ENCODE assay signal across 8 cellular contexts in the genomic region with DNA sequence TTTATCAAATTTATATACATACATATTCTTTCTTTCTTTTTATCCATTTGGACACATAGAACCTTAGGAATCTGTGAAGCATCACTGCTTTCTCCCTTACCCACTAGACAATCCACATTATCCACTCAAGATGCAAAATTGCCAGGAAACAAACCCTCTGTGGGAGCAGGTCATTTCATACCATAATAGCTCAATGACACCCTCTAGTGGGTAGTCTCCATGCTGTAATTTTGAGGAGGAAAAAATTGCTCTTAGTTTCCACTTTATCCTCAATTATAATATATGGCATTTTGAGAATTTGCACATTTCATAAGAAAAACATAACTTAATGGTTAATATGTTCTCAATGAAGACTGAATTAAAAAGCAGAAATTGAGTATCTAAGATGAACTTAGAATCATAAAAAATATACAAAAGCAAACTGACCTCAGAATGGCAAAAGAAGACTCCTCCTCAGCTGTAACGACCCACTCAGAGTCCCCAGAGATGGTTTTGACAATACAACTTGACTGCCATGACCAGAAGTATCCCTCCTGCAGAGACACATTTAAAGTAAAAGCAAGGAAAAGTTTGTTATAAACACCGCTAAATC.
DNase-seq lines count a peak whose midpoint lies in the region; ATAC-seq, FAIRE-seq and TF ChIP-seq lines count a peak whose summit lies in the region.

No MANE protein-coding gene starts in this region.

- FAIRE-seq in GM12891 (lab: Jason Lieb, UNC), result peak; percentile 83

- DNase-seq in AG09309 (ENCODE audit: low read depth) (peak; percentile 11), GM12891 (ENCODE audit: insufficient read length, low spot score) (no peak), RKO (ENCODE audit: low spot score) (peak; percentile 44), fibroblast of mammary gland (ENCODE audit: low read depth) (peak; percentile 53), retinal pigment epithelial cell (ENCODE audit: low read depth) (no peak)
- no peak for DNase-seq in activated CD4-positive, alpha-beta T cell treated with anti-CD3 and anti-CD28 coated beads for 1 hour

- ATAC-seq in HG03432 (IDR thresholded peaks at IDR 0.05; ENCODE audit: unreplicated experiment) (peak; percentile 39), HG03280 (IDR thresholded peaks at IDR 0.05; ENCODE audit: unreplicated experiment) (no peak)

- TF ChIP-seq CTCF in AG09309 (IDR thresholded peaks at IDR 0.05; ENCODE audit: control insufficient read depth, insufficient read depth, low read depth, low read length, missing control alignments) (peak; percentile 75), fibroblast of mammary gland (conservative IDR thresholded peaks at IDR 0.05; ENCODE audit: control insufficient read depth, insufficient read depth, low read depth, low read length) (peak; percentile 89), retinal pigment epithelial cell (conservative IDR thresholded peaks at IDR 0.05; ENCODE audit: low read depth, low read length) (peak; percentile 84)

- TF ChIP-seq POLR2A in GM12891 (IDR thresholded peaks at IDR 0.05; ENCODE audit: low read depth, low read length), result no peak

- H3K4me3 ChIP-seq in AG09309 (ENCODE audit: control insufficient read depth, low read depth, low read length) (no peak overlapping the region), fibroblast of mammary gland (ENCODE audit: control insufficient read depth, low read depth, low read length) (no peak overlapping the region), retinal pigment epithelial cell (ENCODE audit: low read length) (no peak overlapping the region)

TF ChIP-seq in GM12891, 5 proteins besides CTCF, POLR2A, EP300 and RAD21:
- TF ChIP-seq POU2F2 (IDR thresholded peaks at IDR 0.05; ENCODE audit: low read depth, low read length), result no peak
- no peak for TF ChIP-seq TAF1 (IDR thresholded peaks at IDR 0.05; ENCODE audit: low read depth, low read length)
- no peak for TF ChIP-seq SPI1 (IDR thresholded peaks at IDR 0.05; ENCODE audit: low read depth, low read length)
- TF ChIP-seq PAX5 (IDR thresholded peaks at IDR 0.05; ENCODE audit: insufficient read depth, low read length, severe bottlenecking), result no peak
- no peak for TF ChIP-seq POLR2AphosphoS5 (IDR thresholded peaks at IDR 0.05; ENCODE audit: low read depth, low read length)

Comparison
In these comparisons a context has a peak if more than half of its experiments do, and no peak if none do; other contexts are left out.
1. DNase-seq: peak in AG09309 (single experiment), RKO (single experiment) and fibroblast of mammary gland (single experiment); none in GM12891 (single experiment), retinal pigment epithelial cell (single experiment) and activated CD4-positive, alpha-beta T cell treated with anti-CD3 and anti-CD28 coated beads for 1 hour (single experiment).
2. Peak in every context shown above with its lines, with median percentiles within 50 percentile points of each other: CTCF ChIP-seq.